8 cellular contexts compared by ENCODE assay signal in the genomic region with DNA sequence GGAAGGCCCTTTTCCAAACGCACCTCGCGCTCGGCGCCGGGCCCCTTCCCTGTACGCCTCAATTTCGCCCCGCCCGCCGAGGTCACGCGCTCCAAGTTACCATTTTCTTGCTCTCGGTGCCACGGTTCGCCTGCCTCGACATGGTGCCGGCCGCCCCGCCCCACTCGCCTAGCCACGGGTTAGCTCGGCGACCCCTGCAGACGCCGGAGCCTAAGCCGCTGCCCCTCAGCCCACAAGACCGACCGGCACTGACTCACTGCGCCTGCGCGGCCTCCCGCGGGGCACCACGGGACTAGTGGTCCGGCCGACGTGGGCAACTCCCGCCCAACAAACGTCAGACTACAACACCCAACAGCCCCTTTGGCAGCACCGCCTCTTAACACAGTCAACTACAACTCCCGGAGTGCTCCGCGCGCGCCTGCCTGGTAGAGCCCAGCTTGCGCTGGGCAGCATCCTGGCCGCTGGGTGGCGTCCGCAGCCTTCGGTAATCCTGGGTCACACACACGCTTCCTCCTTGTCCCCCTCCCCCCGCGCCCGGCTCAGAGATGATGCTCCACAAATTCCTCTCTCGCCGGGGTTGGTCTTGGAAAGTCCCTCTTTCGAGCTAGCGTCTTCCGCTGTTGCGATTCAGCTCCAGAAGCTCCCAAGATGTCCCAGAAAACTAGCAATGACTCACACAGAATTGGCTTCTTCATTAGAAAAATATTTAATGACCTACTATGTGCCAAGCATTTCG. TPM values are rescaled to one million over a fixed set of nuclear protein-coding genes. Genes with fewer than 3 reads are reported as not detected.
DNase-seq lines count a peak whose midpoint lies in the region; ATAC-seq lines count a peak whose summit lies in the region.

A gene (minus strand): TSS at position 250 of the 736 bp plus-strand sequence. CDS start 108 bp downstream, at position 142.

- peak within 1 kb of the TSS; percentile 94 to 100 (median 100) for H3K27ac Mint-ChIP-seq in IgD-negative memory B cell

- no peaks in the 10 kb centered on the region for H3K27me3 ChIP-seq in mononuclear cell (ENCODE audit: insufficient read depth, low read length)

- no peaks in the 10 kb centered on the region for H3K9me3 ChIP-seq in mononuclear cell (ENCODE audit: low read depth, low read length)

- H3K4me3 ChIP-seq in mononuclear cell (ENCODE audit: low read length) = peak within 1 kb of the TSS; percentile 80

- no peaks in the 10 kb centered on the region for H3K27me3 Mint-ChIP-seq in IgD-negative memory B cell

- H3K9me3 Mint-ChIP-seq in IgD-negative memory B cell = no peaks in the 10 kb centered on the region

- peaks cover 1% of the 10 kb centered on the region for H3K36me3 Mint-ChIP-seq in IgD-negative memory B cell

- peak; percentile 86 for ATAC-seq in GM21529 (IDR thresholded peaks at IDR 0.05; ENCODE audit: unreplicated experiment)

- DNase-seq in DMS53 (lab: John Stamatoyannopoulos, UW) = peak; percentile 100
- peak; percentile 99 for DNase-seq in OCI-M1 (lab: John Stamatoyannopoulos, UW)
- DNase-seq in activated T-cell treated with anti-CD3 and anti-CD28 coated beads for 24 hours (ENCODE audit: low read depth) = peak; percentile 99
- peak; percentile 96 for DNase-seq in epidermal melanocyte (ENCODE audit: insufficient read length, low spot score)
- DNase-seq in stimulated activated CD8-positive, alpha-beta memory T cell treated with anti-CD3 and anti-CD28 coated beads, Interleukin-4, amount 100 ng/mL, for 1 hour (ENCODE audit: low read depth in 2 of 2, low spot score in 1 of 2) = peak; percentile 96 to 98

- H3K4me1 ChIP-seq in mononuclear cell (ENCODE audit: insufficient read depth, low read length) = peaks cover 58% of the 10 kb centered on the region

- H3K4me1 Mint-ChIP-seq in IgD-negative memory B cell = peaks cover 37 to 40% (median 38%) of the 10 kb centered on the region in 3 donors

- peak within 1 kb of the TSS; percentile 97 to 100 (median 100) for H3K4me3 Mint-ChIP-seq in IgD-negative memory B cell

RNA-seq across cellular contexts. Expression of the gene that starts here (rescaled TPM):
- polyA plus RNA-seq in IgD-negative memory B cell = 101 TPM
- total RNA-seq in mononuclear cell = 25.9 TPM

Comparison
In these comparisons a context has a peak if more than half of its experiments do, and no peak if none do; other contexts are left out.
1. Peak in every context shown above with its lines: DNase-seq, ATAC-seq and H3K4me3 ChIP-seq.